ENCODE assay signal across 8 cellular contexts in genomic region chr6:3068329-3069223, GRCh38. TPM values are rescaled to one million over a fixed set of nuclear protein-coding genes. Genes with fewer than 3 reads are reported as not detected.
DNase-seq lines count a peak whose midpoint lies in the region; ATAC-seq, FAIRE-seq and TF ChIP-seq lines count a peak whose summit lies in the region.

Gene RIPK1 (plus strand): TSS chr6:3068494. CDS start chr6:3076824, 8,330 bp downstream.

- peak within 1 kb of the TSS; percentile 43; the same call in 1 of the 2 replicates for H2BK12ac ChIP-seq in H1 (ENCODE audit: low read depth, low read length)

- TF ChIP-seq RAD21 in H1 (IDR thresholded peaks at IDR 0.05 in 1 of 2, conservative IDR thresholded peaks at IDR 0.05 in 1 of 2; ENCODE audit: low read depth in 2 of 2, low read length in 2 of 2) = peak; percentile 26; a peak in 3 of 4 replicates

- peak within 1 kb of the TSS; percentile 70 for H3K56ac ChIP-seq in H1 (replicated peaks; ENCODE audit: insufficient read length, low read depth, low read length)

- peak within 1 kb of the TSS; percentile 73 to 86 for H3K4me2 ChIP-seq in H1 (ENCODE audit: insufficient read depth in 1 of 2, low read depth in 2 of 2, low read length in 2 of 2)

- peaks cover 4 to 9% (median 6%) of the 10 kb centered on the region in 4 experiments; a peak in 5 of 7 replicates for H3K4me1 ChIP-seq in H1 (replicated peaks in 1 of 4; ENCODE audit: control insufficient read depth in 3 of 4, insufficient read depth in 4 of 4, low read length in 3 of 4)

- TF ChIP-seq POLR2A in H1 (IDR thresholded peaks at IDR 0.05; ENCODE audit: control extremely low read depth in 1 of 2, low read depth in 2 of 2, low read length in 2 of 2) = peak; percentile 63 to 78

- peaks cover 16% of the 10 kb centered on the region; the same call in 1 of the 2 replicates for H3K23me2 ChIP-seq in H1 (ENCODE audit: low read depth, low read length)

- no peaks in the 10 kb centered on the region for H3K27me3 ChIP-seq in H1 (replicated peaks in 1 of 4; ENCODE audit: control insufficient read depth in 3 of 4, extremely low read depth in 1 of 4, insufficient read depth in 3 of 4, low read length in 3 of 4)

- peak within 1 kb of the TSS; percentile 81; the same call in 1 of the 2 replicates for H3K27ac ChIP-seq in H1 (ENCODE audit: low read depth, low read length)

- H4K91ac ChIP-seq in H1 (replicated peaks; ENCODE audit: insufficient read length, low read length) = peak within 1 kb of the TSS; percentile 65

- peak in 2 of 3 experiments; percentile 29; a peak in 1 of 4 replicates for TF ChIP-seq CTCF in H1 (IDR thresholded peaks at IDR 0.05; ENCODE audit: control extremely low read depth in 1 of 3, insufficient read depth in 1 of 3, low read depth in 1 of 3, low read length in 3 of 3)

- peaks cover 0 to 8% (median 0%) of the 10 kb centered on the region in 4 experiments; a peak in 1 of 8 replicates for H3K36me3 ChIP-seq in H1 (ENCODE audit: control insufficient read depth in 2 of 4, insufficient read depth in 4 of 4, low read length in 3 of 4)

- H2BK5ac ChIP-seq in H1 (ENCODE audit: low read depth, low read length) = peak within 1 kb of the TSS; percentile 81

- H2BK15ac ChIP-seq in H1 (ENCODE audit: low read length) = 0 out of 2 replicates have a peak within 1 kb of the TSS, but pooled peaks have one; percentile 29

- no peak for FAIRE-seq in H1 (lab: Jason Lieb, UNC)

- peaks cover 3 to 49% of the 10 kb centered on the region in 2 experiments; a peak in 3 of 4 replicates for H3K79me2 ChIP-seq in H1 (ENCODE audit: control insufficient read depth in 1 of 2, insufficient read depth in 2 of 2, low read length in 2 of 2)

- peak within 1 kb of the TSS; percentile 18 for H2BK120ac ChIP-seq in H1 (replicated peaks; ENCODE audit: low read depth, low read length)

- H4K5ac ChIP-seq in H1 (ENCODE audit: insufficient read length, low read depth, low read length) = peak within 1 kb of the TSS; percentile 90

- peak within 1 kb of the TSS; percentile 87 for H3K4ac ChIP-seq in H1 (replicated peaks; ENCODE audit: insufficient read length, low read depth, low read length)

- WGBS in H1 (ENCODE audit: extremely low coverage in 1 of 2, insufficient coverage in 1 of 2, insufficient read length in 1 of 2, insufficient replicate concordance in 2 of 2, low coverage in 1 of 2, low lambda C conversion rate in 2 of 2, missing lambda C conversion rate in 1 of 2), 2 experiments = 3% methylated on average over 84 of the region's 112 CpGs; no CpG with 5 or more reads in 1 of the 2 experiments

- H2AK5ac ChIP-seq in H1 (ENCODE audit: low read depth, low read length) = no peak within 1 kb of the TSS

- peak; percentile 87 for ATAC-seq in GM19455 (IDR thresholded peaks at IDR 0.05; ENCODE audit: unreplicated experiment)

- H3K18ac ChIP-seq in H1 (ENCODE audit: extremely low read depth, low read length) = peak within 1 kb of the TSS; percentile 83

- CTCF ChIA-PET in H1 (lab: Charles Lee; ENCODE audit: partially characterized antibody) = interaction anchor here (0.6 to 1.8 kb wide), 4 partner anchors 19 to 116 kb away, joined by 3 to 6 read pairs (median 4); no protein-coding TSS in a partner anchor

- H3K14ac ChIP-seq in H1 (ENCODE audit: insufficient read length) = no peak within 1 kb of the TSS

- H3K9ac ChIP-seq in H1 (replicated peaks in 1 of 4; ENCODE audit: extremely low read depth in 1 of 4, low read depth in 3 of 4, low read length in 3 of 4) = peak within 1 kb of the TSS; percentile 52 to 58 (median 56); a peak in 6 of 7 replicates

- H4K20me1 ChIP-seq in H1 (replicated peaks in 1 of 2; ENCODE audit: control insufficient read depth in 1 of 2, insufficient read depth in 2 of 2, low read length in 2 of 2) = peaks cover 0 to 1% of the 10 kb centered on the region in 2 experiments

- peaks cover 4 to 7% of the 10 kb centered on the region in 2 experiments; a peak in 2 of 4 replicates for H3K9me3 ChIP-seq in H1 (ENCODE audit: insufficient read depth in 2 of 2, low read depth in 1 of 2, low read length in 1 of 2)

- no peak within 1 kb of the TSS for H3K23ac ChIP-seq in H1 (ENCODE audit: insufficient read length)

- H2BK20ac ChIP-seq in H1 (ENCODE audit: low read length) = no peak within 1 kb of the TSS

- POLR2A ChIA-PET in H1 (lab: Charles Lee; ENCODE audit: partially characterized antibody) = interaction anchor here (0.8 to 2.5 kb wide), 8 partner anchors 9 to 161 kb away, joined by 3 to 13 read pairs (median 3); no protein-coding TSS in a partner anchor

- no peak for TF ChIP-seq EP300 in H1 (IDR thresholded peaks at IDR 0.05; ENCODE audit: borderline replicate concordance in 1 of 2, low read depth in 2 of 2, low read length in 2 of 2)

- H3K79me1 ChIP-seq in H1 (ENCODE audit: low read depth, low read length) = peaks cover 5% of the 10 kb centered on the region; the same call in 1 of the 2 replicates

- peak within 1 kb of the TSS; percentile 72 to 88 (median 74) for H3K4me3 ChIP-seq in H1 (ENCODE audit: extremely low read depth in 1 of 4, insufficient read depth in 2 of 4, low read depth in 3 of 4, low read length in 4 of 4)

- no peak within 1 kb of the TSS for H2AFZ ChIP-seq in H1 (ENCODE audit: low read length)

- H4K8ac ChIP-seq in H1 (ENCODE audit: extremely low read depth, insufficient read depth, low read length) = peak within 1 kb of the TSS; percentile 81

- peak; percentile 97 for DNase-seq in COLO829 (ENCODE audit: low spot score)
- DNase-seq in HK-2 (ENCODE audit: unreplicated experiment) = peak; percentile 92
- peak; percentile 83 to 93 for DNase-seq in NOMO-1 (lab: John Stamatoyannopoulos, UW; ENCODE audit: unreplicated experiment in 2 of 2)
- peak; percentile 90 to 96 (median 94) for DNase-seq in activated CD8-positive, alpha-beta memory T cell treated with anti-CD3 and anti-CD28 coated beads for 48 hours (ENCODE audit: low read depth in 2 of 3, low spot score in 2 of 3)
- DNase-seq in H1 (ENCODE audit: low read depth in 1 of 2, low spot score in 2 of 2) = peak in 1 of 2 experiments; percentile 91
- DNase-seq in mesenteric fat pad (ENCODE audit: low spot score) = peak; percentile 98
- peak; percentile 82 to 91 for DNase-seq in stimulated activated CD8-positive, alpha-beta memory T cell treated with anti-CD3 and anti-CD28 coated beads, Interleukin-15, amount 100 ng/mL, for 4 hours (ENCODE audit: low read depth in 2 of 2)

TF ChIP-seq in H1, 55 proteins besides CTCF, POLR2A, EP300 and RAD21 (continues in another document):
- TF ChIP-seq KDM5A (IDR thresholded peaks at IDR 0.05; ENCODE audit: low read length) (no peak), EGR1 (IDR thresholded peaks at IDR 0.05; ENCODE audit: borderline replicate concordance, low read depth, low read length) (peak; percentile 63), BACH1 (IDR thresholded peaks at IDR 0.05; ENCODE audit: low read length) (peak; percentile 71; the same call in 1 of the 2 replicates), MAX (IDR thresholded peaks at IDR 0.05) (peak; percentile 11; the same call in 1 of the 2 replicates), TAF7 (optimal IDR thresholded peaks at IDR 0.05; ENCODE audit: borderline replicate concordance, low read depth, low read length) (peak; percentile 18), SP1 (IDR thresholded peaks at IDR 0.05; ENCODE audit: low read depth, low read length) (no peak), NRF1 (IDR thresholded peaks at IDR 0.05; ENCODE audit: low read depth, low read length) (no peak), ASH2L (IDR thresholded peaks at IDR 0.05; ENCODE audit: low read length) (peak; percentile 84), GTF2F1 (IDR thresholded peaks at IDR 0.05; ENCODE audit: borderline replicate concordance, low read depth, low read length) (peak; percentile 59; the same call in 1 of the 2 replicates), HDAC2 (IDR thresholded peaks at IDR 0.05; ENCODE audit: borderline replicate concordance in 1 of 2, low read depth in 2 of 2, low read length in 2 of 2) (peak; percentile 47 to 96; a peak in 2 of 4 replicates), KDM1A (IDR thresholded peaks at IDR 0.05; ENCODE audit: borderline replicate concordance, low read length) (0 out of 2 replicates have a peak, but pooled peaks have one; percentile 18)
- TF ChIP-seq, protein P1, sequence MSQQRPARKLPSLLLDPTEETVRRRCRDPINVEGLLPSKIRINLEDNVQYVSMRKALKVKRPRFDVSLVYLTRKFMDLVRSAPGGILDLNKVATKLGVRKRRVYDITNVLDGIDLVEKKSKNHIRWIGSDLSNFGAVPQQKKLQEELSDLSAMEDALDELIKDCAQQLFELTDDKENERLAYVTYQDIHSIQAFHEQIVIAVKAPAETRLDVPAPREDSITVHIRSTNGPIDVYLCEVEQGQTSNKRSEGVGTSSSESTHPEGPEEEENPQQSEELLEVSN (IDR thresholded peaks at IDR 0.05) = peak; percentile 35; the same call in 1 of the 2 replicates

RNA-seq across cellular contexts. Expression of gene RIPK1, which starts in this region (rescaled TPM):
- 20.7 and 22.9 TPM in 2 replicates for total RNA-seq in H1 (2021; fragmentation: NEBNext Ultra II Directional; extraction: Animal tissue kit (Norgen Biotek cat#: 25700))
- polyA plus RNA-seq in H1 (2011; rRNA removed) = 5.5 and 5.9 TPM in 2 replicates
- 9.7 TPM for polyA plus RNA-seq in H1 (2011; cell fraction: cytosol; rRNA removed)
- 8.1 TPM for polyA plus RNA-seq in H1 (2011; cell fraction: nucleus; rRNA removed)
- polyA plus RNA-seq in H1 (2012, experiment 1 of 2) = 9.6 to 15.1 TPM (median 12.2 TPM) in 4 replicates
- 1.5 TPM for polyA plus RNA-seq in H1 (2012, experiment 2 of 2)
- polyA plus RNA-seq in H1 (2013, experiment 1 of 2) = 11.9 TPM
- 12.2 TPM for polyA plus RNA-seq in H1 (2013, experiment 2 of 2)
- 12.2 and 18.1 TPM in 2 replicates for polyA minus RNA-seq in H1 (2011; rRNA and poly(A)+ RNA removed)
- 6.1 TPM for polyA minus RNA-seq in H1 (2011; cell fraction: cytosol; rRNA and poly(A)+ RNA removed)
- polyA minus RNA-seq in H1 (2011; cell fraction: nucleus; rRNA and poly(A)+ RNA removed) = 6.8 TPM
- total RNA-seq in mesenteric fat pad = 29.1 TPM
